In the genomic region with DNA sequence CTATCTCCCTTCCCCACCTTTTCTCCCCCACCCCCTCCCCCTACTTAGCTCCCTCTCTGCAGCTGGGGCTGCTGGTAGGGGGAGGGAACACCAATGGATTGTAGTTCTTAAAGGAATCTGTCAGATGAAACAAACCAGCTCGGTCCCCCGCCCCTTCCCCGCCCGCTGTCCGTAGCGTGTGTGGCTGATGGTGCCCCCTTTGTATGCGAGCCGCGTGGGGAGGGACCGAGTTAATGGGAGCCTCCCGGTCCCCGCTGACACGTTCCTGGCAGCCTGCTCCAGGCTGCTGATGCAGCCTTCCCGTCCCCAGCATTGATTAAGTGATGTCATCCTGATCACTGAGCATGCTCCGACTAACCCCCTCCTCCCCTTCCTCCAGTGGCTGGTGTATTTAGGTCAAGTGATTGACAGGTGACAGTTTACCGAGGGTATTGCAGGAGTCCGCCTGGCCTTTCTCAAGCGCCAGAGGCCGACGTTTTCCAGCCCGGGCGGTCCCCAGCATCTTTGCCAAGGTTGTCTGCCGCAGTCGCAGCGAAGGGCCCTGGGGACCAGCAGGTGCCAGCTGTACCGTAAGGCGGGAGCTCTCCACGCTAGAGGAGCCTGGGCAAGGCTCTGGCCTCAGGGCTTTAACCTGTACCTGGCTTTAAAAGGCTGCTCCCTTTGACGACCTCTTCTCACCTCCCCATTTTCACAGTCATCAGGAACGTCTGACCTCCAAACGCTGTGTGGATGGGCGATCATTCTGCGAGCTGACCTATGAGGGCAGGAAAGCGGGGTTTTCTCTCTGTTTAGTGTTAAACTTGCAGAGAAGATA, we compare ENCODE assay signal across 8 cellular contexts. TPM values are rescaled to one million over a fixed set of nuclear protein-coding genes. Genes with fewer than 3 reads are reported as not detected.
DNase-seq lines count a peak whose midpoint lies in the region; ATAC-seq, FAIRE-seq and TF ChIP-seq lines count a peak whose summit lies in the region.

No MANE protein-coding gene starts in this region.

- peak overlapping the region; percentile 24 to 78 for H3K4me3 Mint-ChIP-seq in CD14-positive monocyte

- ATAC-seq in HG02885 (IDR thresholded peaks at IDR 0.05; ENCODE audit: poor library complexity, unreplicated experiment) = peak; percentile 20
- peak; percentile 10; the same call in 1 of the 2 replicates for ATAC-seq in PC-3
- peak; percentile 84 for ATAC-seq in HepG2
- no peak for ATAC-seq in HG03097 (IDR thresholded peaks at IDR 0.05; ENCODE audit: low FRiP score, unreplicated experiment)
- no peak for ATAC-seq in GM21786 (IDR thresholded peaks at IDR 0.05; ENCODE audit: unreplicated experiment)

- no TSS peak for BruUV-seq in PC-3 (replicated peaks; lab: Mats Ljungman, UMichigan)
- no TSS peak for BruUV-seq in HepG2 (replicated peaks; lab: Mats Ljungman, UMichigan)

- no peak for TF ChIP-seq RAD21 in HepG2 (CRISPR knock-in tag; IDR thresholded peaks at IDR 0.05)

- H3K9me2 ChIP-seq in PC-3 (replicated peaks; ENCODE audit: low read length) = no peaks in the 10 kb centered on the region

- H3K79me2 ChIP-seq in PC-3 (ENCODE audit: low read length) = no peaks in the 10 kb centered on the region
- no peaks in the 10 kb centered on the region for H3K79me2 ChIP-seq in HepG2 (ENCODE audit: insufficient read depth, low read length)

- H3K9ac ChIP-seq in PC-3 (ENCODE audit: low read length) (no peak overlapping the region), HepG2 (ENCODE audit: insufficient read depth, low read depth, low read length) (no peak overlapping the region)

- peak; percentile 74 for FAIRE-seq in HepG2 (lab: Jason Lieb, UNC)

- TF ChIP-seq CTCF in CD14-positive monocyte (IDR thresholded peaks at IDR 0.05) (no peak), PC-3 (conservative IDR thresholded peaks at IDR 0.05; ENCODE audit: low read depth, low read length) (no peak), HepG2 (CRISPR knock-in tag; IDR thresholded peaks at IDR 0.05) (no peak)

- peaks cover 3 to 24% (median 19%) of the 10 kb centered on the region in 7 donors for H3K9me3 Mint-ChIP-seq in CD14-positive monocyte

- H3K36me3 ChIP-seq in PC-3 (ENCODE audit: low read depth, low read length) (no peaks in the 10 kb centered on the region), HepG2 (replicated peaks in 1 of 2; ENCODE audit: control insufficient read depth in 1 of 2, insufficient read depth in 2 of 2, low read length in 2 of 2) (no peaks in the 10 kb centered on the region)

- DNase-seq in CD14-positive monocyte (ENCODE audit: low spot score) (no peak), PC-3 (peak; percentile 39), HepG2 (ENCODE audit: low spot score) (peak; percentile 65)
- peak in 2 of 3 experiments; percentile 26 to 42 for DNase-seq in stimulated activated CD4-positive, alpha-beta T cell treated with anti-CD3 and anti-CD28 coated beads, TNF-alpha, amount 100 ng/mL, for 4 hours (ENCODE audit: low read depth in 3 of 3)

- in situ Hi-C loops in HepG2 (cut with HindIII; ENCODE audit: extremely low pct_ligation_motif_present, low pct_unique_long_range_greater_than_20kb) = no loop called here

- POLR2A ChIA-PET in PC-3 (lab: Charles Lee; ENCODE audit: unreplicated experiment) (interaction anchor here (0.5 kb wide), 1 partner anchor 856 kb away, joined by 9 read pairs; a partner anchor contains a TSS), HepG2 (lab: Yijun Ruan, JAX) (no interaction called here)

- H3K27me3 Mint-ChIP-seq in CD14-positive monocyte (ENCODE audit: low read depth in 3 of 3) = peaks cover 56 to 77% (median 67%) of the 10 kb centered on the region in 3 donors

- H4K20me1 ChIP-seq in PC-3 (ENCODE audit: low read length) = no peaks in the 10 kb centered on the region
- no peaks in the 10 kb centered on the region for H4K20me1 ChIP-seq in HepG2 (ENCODE audit: insufficient read depth, low read length)

- no peaks in the 10 kb centered on the region for H3F3A ChIP-seq in PC-3 (ENCODE audit: low read length, unreplicated experiment)

- peaks cover 12% of the 10 kb centered on the region; the same call in 1 of the 2 replicates for H3K4me1 ChIP-seq in PC-3 (ENCODE audit: insufficient read depth, low read length)
- H3K4me1 ChIP-seq in HepG2 (ENCODE audit: insufficient read depth, low read length) = peaks cover 13% of the 10 kb centered on the region; the same call in 1 of the 2 replicates

- TF ChIP-seq POLR2A in HepG2 (IDR thresholded peaks at IDR 0.05; ENCODE audit: insufficient read depth in 1 of 2, low read depth in 2 of 2, low read length in 2 of 2) = no peak

- no peaks in the 10 kb centered on the region for H3K9me3 ChIP-seq in PC-3 (ENCODE audit: low read length)
- H3K9me3 ChIP-seq in HepG2 (ENCODE audit: low read length) = 0 out of 2 replicates have a peak, but pooled peaks cover 3% of the 10 kb centered on the region

- H2AFZ ChIP-seq in PC-3 (ENCODE audit: low read length) (peak overlapping the region; percentile 51), HepG2 (ENCODE audit: low read length) (no peak overlapping the region)

- H3K27ac ChIP-seq in PC-3 (ENCODE audit: low read length) (no peak overlapping the region), angular gyrus (ENCODE audit: low read depth, low read length) (peak overlapping the region; percentile 89), HepG2 (ENCODE audit: extremely low read length, insufficient read depth, low read length) (no peak overlapping the region)

- TF ChIP-seq EP300 in HepG2 (IDR thresholded peaks at IDR 0.05; ENCODE audit: low read depth in 2 of 2, low read length in 2 of 2) = no peak
- TF ChIP-seq EP300 in HepG2 (CRISPR knock-in tag; IDR thresholded peaks at IDR 0.05; ENCODE audit: borderline replicate concordance) = no peak

- H3K4me3 ChIP-seq in PC-3 (ENCODE audit: low read length) (peak overlapping the region; percentile 64), HepG2 (replicated peaks in 1 of 3; ENCODE audit: insufficient read depth in 1 of 3, low read depth in 2 of 3, low read length in 3 of 3) (peak overlapping the region in 2 of 3 experiments; percentile 25 to 52; a peak in 4 of 6 replicates)

- CTCF ChIA-PET in PC-3 (lab: Charles Lee) (no interaction called here), HepG2 (lab: Yijun Ruan, JAX; ENCODE audit: low intra/inter-chr PET ratio, low total read pairs) (no interaction called here)

- WGBS in HepG2 (ENCODE audit: low lambda C conversion rate) = 8% methylated on average over 19 of the region's 34 CpGs

- peak overlapping the region in 1 of 7 donors; percentile 79 for H3K27ac Mint-ChIP-seq in CD14-positive monocyte

- H3K27me3 ChIP-seq in PC-3 (ENCODE audit: low read length) (peaks cover 28% of the 10 kb centered on the region), HepG2 (ENCODE audit: control insufficient read depth in 1 of 2, insufficient read depth in 2 of 2, low read length in 2 of 2) (peaks cover 2 to 36% of the 10 kb centered on the region in 2 experiments; a peak in 4 of 5 replicates)

- H3K4me2 ChIP-seq in PC-3 (ENCODE audit: low read length) (peak overlapping the region; percentile 78), HepG2 (ENCODE audit: low read depth, low read length) (peak overlapping the region; percentile 63)

- intact Hi-C loops in CD14-positive monocyte (cut with micrococcal nuclease) = no loop called here
- intact Hi-C loops in PC-3 (cut with micrococcal nuclease) = loop anchor here (10.0 kb wide), 1 partner anchor 232 kb away; a partner anchor contains a TSS
- intact Hi-C loops in HepG2 (cut with micrococcal nuclease; ENCODE audit: unreplicated experiment) = no loop called here

- peaks cover 2 to 4% of the 10 kb centered on the region in 2 donors for H3K36me3 Mint-ChIP-seq in CD14-positive monocyte

- peaks cover 12% of the 10 kb centered on the region for H3K4me1 Mint-ChIP-seq in CD14-positive monocyte

RNA-seq across cellular contexts. Expression of a gene that starts 1.8 kb away (rescaled TPM):
- polyA plus RNA-seq in CD14-positive monocyte (not detected), HepG2 (2011; rRNA removed) (0.17 and 0.20 TPM in 2 replicates)
- total RNA-seq in PC-3 (2014; rRNA removed) (4.0 and 7.3 TPM in 2 replicates), HepG2 (2016; rRNA removed; fragmentation: Illumina TruSeq; extraction: Trizol) (0.15 TPM in 2 replicates)
- total RNA-seq in HepG2 (2016; cell fraction: cytosol; rRNA removed; fragmentation: Illumina TruSeq; extraction: Trizol; ENCODE audit: low read depth) = not detected in 2 replicates
- total RNA-seq in HepG2 (2016; cell fraction: insoluble cytoplasmic fraction; rRNA removed; fragmentation: Illumina TruSeq; extraction: Trizol) = 0.13 and 0.31 TPM in 2 replicates
- 0.09 TPM in 1 of 2 replicates, not detected in the other for total RNA-seq in HepG2 (2016; cell fraction: membrane; rRNA removed; fragmentation: Illumina TruSeq; extraction: Trizol)
- total RNA-seq in HepG2 (2016; cell fraction: nucleus; rRNA removed; fragmentation: Illumina TruSeq; extraction: Trizol) = 0.31 and 0.47 TPM in 2 replicates
- polyA plus RNA-seq in HepG2 (2011; cell fraction: cytosol; rRNA removed) = 0.05 and 0.21 TPM in 2 replicates
- 0.37 and 0.74 TPM in 2 replicates for polyA plus RNA-seq in HepG2 (2011; cell fraction: nucleus; rRNA removed)
- polyA plus RNA-seq in HepG2 (2012) = 0.16 and 0.43 TPM in 2 replicates
- not detected in 2 replicates for polyA plus RNA-seq in HepG2 (2016; cell fraction: cytosol; fragmentation: Illumina TruSeq; extraction: Trizol; ENCODE audit: low read depth)
- 0.12 and 0.17 TPM in 2 replicates for polyA plus RNA-seq in HepG2 (2016; cell fraction: insoluble cytoplasmic fraction; fragmentation: Illumina TruSeq; extraction: Trizol; ENCODE audit: low read depth)
- 0.03 TPM in 1 of 2 replicates, not detected in the other for polyA plus RNA-seq in HepG2 (2016; cell fraction: membrane; fragmentation: Illumina TruSeq; extraction: Trizol; ENCODE audit: low read depth)
- polyA plus RNA-seq in HepG2 (2016; cell fraction: nucleus; fragmentation: Illumina TruSeq; extraction: Trizol; ENCODE audit: insufficient read depth, low read depth) = 0.19 and 0.63 TPM in 2 replicates
- 1.1 TPM in 1 of 2 replicates, not detected in the other for polyA minus RNA-seq in HepG2 (2011; rRNA and poly(A)+ RNA removed; ENCODE audit: low replicate concordance)
- polyA minus RNA-seq in HepG2 (2011; cell fraction: cytosol; rRNA and poly(A)+ RNA removed) = 0.20 and 0.88 TPM in 2 replicates
- 0.77 and 0.99 TPM in 2 replicates for polyA minus RNA-seq in HepG2 (2011; cell fraction: nucleus; rRNA and poly(A)+ RNA removed)

Comparison
In these comparisons a context has a peak if more than half of its experiments do, and no peak if none do; other contexts are left out.
1. ATAC-seq: peak in HG02885 (single experiment), PC-3 (single experiment) and HepG2 (single experiment); none in HG03097 (single experiment) and GM21786 (single experiment).